7 cellular contexts compared by ENCODE assay signal in genomic region chr10:30784896-30785605, GRCh38.
DNase-seq lines count a peak whose midpoint lies in the region; ATAC-seq and TF ChIP-seq lines count a peak whose summit lies in the region.

No MANE protein-coding gene starts in this region.

- no peaks in the 10 kb centered on the region for H3K9me3 Mint-ChIP-seq in activated CD8-positive, alpha-beta memory T cell treated with anti-CD3 and anti-CD28 coated beads, Interleukin-2, amount 10 ng/mL, durations not matched to agents 7 days and 5 days (ENCODE audit: low read depth)
- no peaks in the 10 kb centered on the region for H3K9me3 Mint-ChIP-seq in mesothelial cell of epicardium
- H3K9me3 Mint-ChIP-seq in stimulated activated naive CD8-positive, alpha-beta T cell treated with anti-CD3 and anti-CD28 coated beads, Interleukin-15, amount 100 ng/mL, for 72 hours, result no peaks in the 10 kb centered on the region

- DNase-seq in GM12864 (ENCODE audit: low read depth), result no peak
- peak; percentile 61 for DNase-seq in NCI-H1105 treated with DMSO at 0.1 percent for 48 hours (lab: John Stamatoyannopoulos, UW)
- peak; percentile 47 for DNase-seq in activated CD8-positive, alpha-beta memory T cell treated with anti-CD3 and anti-CD28 coated beads, Interleukin-2, amount 10 ng/mL, durations not matched to agents 7 days and 5 days
- peak; percentile 38 to 66 for DNase-seq in mesothelial cell of epicardium (ENCODE audit: low spot score in 2 of 2, unreplicated experiment in 2 of 2)
- DNase-seq in stimulated activated naive CD8-positive, alpha-beta T cell treated with anti-CD3 and anti-CD28 coated beads, Interleukin-15, amount 100 ng/mL, for 72 hours, result peak; percentile 34 to 50

- H3K9me3 ChIP-seq in esophagus (ENCODE audit: control insufficient read depth in 2 of 2, insufficient read depth in 1 of 2, low read depth in 1 of 2, low read length in 1 of 2), result no peaks in the 10 kb centered on the region

- TF ChIP-seq CTCF in GM12864 (IDR thresholded peaks at IDR 0.05; ENCODE audit: low read depth, low read length, missing control alignments) (no peak), mesothelial cell of epicardium (IDR thresholded peaks at IDR 0.05; ENCODE audit: unreplicated experiment) (no peak)

- peak overlapping the region; percentile 90 for H3K27ac ChIP-seq in esophagus (ENCODE audit: low read depth in 2 of 2, low read length in 1 of 2)

- peak overlapping the region; percentile 65 for H3K27ac Mint-ChIP-seq in activated CD8-positive, alpha-beta memory T cell treated with anti-CD3 and anti-CD28 coated beads, Interleukin-2, amount 10 ng/mL, durations not matched to agents 7 days and 5 days
- no peak overlapping the region for H3K27ac Mint-ChIP-seq in mesothelial cell of epicardium
- H3K27ac Mint-ChIP-seq in stimulated activated naive CD8-positive, alpha-beta T cell treated with anti-CD3 and anti-CD28 coated beads, Interleukin-15, amount 100 ng/mL, for 72 hours, result peak overlapping the region; percentile 71 to 72

- no peaks in the 10 kb centered on the region for H3K27me3 ChIP-seq in esophagus (ENCODE audit: control insufficient read depth in 1 of 2, insufficient read depth in 2 of 2, low read length in 2 of 2)

- peaks cover 0 to 3% of the 10 kb centered on the region in 2 donors for H3K4me1 ChIP-seq in esophagus (ENCODE audit: control insufficient read depth in 2 of 2, insufficient read depth in 2 of 2, low read length in 1 of 2)

- H3K4me1 Mint-ChIP-seq in activated CD8-positive, alpha-beta memory T cell treated with anti-CD3 and anti-CD28 coated beads, Interleukin-2, amount 10 ng/mL, durations not matched to agents 7 days and 5 days, result peaks cover 27% of the 10 kb centered on the region
- peaks cover 22% of the 10 kb centered on the region for H3K4me1 Mint-ChIP-seq in mesothelial cell of epicardium
- peaks cover 31% of the 10 kb centered on the region for H3K4me1 Mint-ChIP-seq in stimulated activated naive CD8-positive, alpha-beta T cell treated with anti-CD3 and anti-CD28 coated beads, Interleukin-15, amount 100 ng/mL, for 72 hours

- H3K4me3 ChIP-seq in GM12864 (ENCODE audit: low read depth, low read length) (peak overlapping the region; percentile 58), esophagus (ENCODE audit: low read depth in 1 of 2, low read length in 2 of 2) (peak overlapping the region; percentile 52 to 54)

- 3 to 4% methylated on average over 62 to 63 of the region's 63 CpGs for WGBS in esophagus, 2 donors

- peak; percentile 35 for ATAC-seq in activated CD8-positive, alpha-beta memory T cell treated with anti-CD3 and anti-CD28 coated beads, Interleukin-2, amount 10 ng/mL, durations not matched to agents 7 days and 5 days
- ATAC-seq in stimulated activated naive CD8-positive, alpha-beta T cell treated with anti-CD3 and anti-CD28 coated beads, Interleukin-15, amount 100 ng/mL, for 72 hours, result peak; percentile 53
- no peak for ATAC-seq in GM21576 (IDR thresholded peaks at IDR 0.05; ENCODE audit: unreplicated experiment)

- H3K36me3 Mint-ChIP-seq in activated CD8-positive, alpha-beta memory T cell treated with anti-CD3 and anti-CD28 coated beads, Interleukin-2, amount 10 ng/mL, durations not matched to agents 7 days and 5 days, result no peaks in the 10 kb centered on the region
- H3K36me3 Mint-ChIP-seq in mesothelial cell of epicardium, result no peaks in the 10 kb centered on the region

- CTCF ChIA-PET in activated CD8-positive, alpha-beta memory T cell treated with anti-CD3 and anti-CD28 coated beads, Interleukin-2, amount 10 ng/mL, durations not matched to agents 7 days and 5 days (lab: Charles Lee), result interaction anchor here (0.7 to 8.4 kb wide), 32 partner anchors 7 to 1028 kb away, joined by 3 to 79 read pairs (median 4); partner anchors contain the start of genes LYZL2 and ZNF438

- H3K4me3 Mint-ChIP-seq in activated CD8-positive, alpha-beta memory T cell treated with anti-CD3 and anti-CD28 coated beads, Interleukin-2, amount 10 ng/mL, durations not matched to agents 7 days and 5 days, result peak overlapping the region; percentile 72
- H3K4me3 Mint-ChIP-seq in mesothelial cell of epicardium, result peak overlapping the region; percentile 70
- H3K4me3 Mint-ChIP-seq in stimulated activated naive CD8-positive, alpha-beta T cell treated with anti-CD3 and anti-CD28 coated beads, Interleukin-15, amount 100 ng/mL, for 72 hours, result peak overlapping the region; percentile 78 to 82

- H3K27me3 Mint-ChIP-seq in activated CD8-positive, alpha-beta memory T cell treated with anti-CD3 and anti-CD28 coated beads, Interleukin-2, amount 10 ng/mL, durations not matched to agents 7 days and 5 days, result no peaks in the 10 kb centered on the region
- H3K27me3 Mint-ChIP-seq in mesothelial cell of epicardium (ENCODE audit: low read depth), result peaks cover 3% of the 10 kb centered on the region
- no peaks in the 10 kb centered on the region for H3K27me3 Mint-ChIP-seq in stimulated activated naive CD8-positive, alpha-beta T cell treated with anti-CD3 and anti-CD28 coated beads, Interleukin-15, amount 100 ng/mL, for 72 hours

- H3K36me3 ChIP-seq in esophagus (ENCODE audit: control insufficient read depth in 2 of 2, insufficient read depth in 2 of 2, low read length in 1 of 2), result no peaks in the 10 kb centered on the region
